8 cellular contexts compared by ENCODE assay signal in the genomic region with DNA sequence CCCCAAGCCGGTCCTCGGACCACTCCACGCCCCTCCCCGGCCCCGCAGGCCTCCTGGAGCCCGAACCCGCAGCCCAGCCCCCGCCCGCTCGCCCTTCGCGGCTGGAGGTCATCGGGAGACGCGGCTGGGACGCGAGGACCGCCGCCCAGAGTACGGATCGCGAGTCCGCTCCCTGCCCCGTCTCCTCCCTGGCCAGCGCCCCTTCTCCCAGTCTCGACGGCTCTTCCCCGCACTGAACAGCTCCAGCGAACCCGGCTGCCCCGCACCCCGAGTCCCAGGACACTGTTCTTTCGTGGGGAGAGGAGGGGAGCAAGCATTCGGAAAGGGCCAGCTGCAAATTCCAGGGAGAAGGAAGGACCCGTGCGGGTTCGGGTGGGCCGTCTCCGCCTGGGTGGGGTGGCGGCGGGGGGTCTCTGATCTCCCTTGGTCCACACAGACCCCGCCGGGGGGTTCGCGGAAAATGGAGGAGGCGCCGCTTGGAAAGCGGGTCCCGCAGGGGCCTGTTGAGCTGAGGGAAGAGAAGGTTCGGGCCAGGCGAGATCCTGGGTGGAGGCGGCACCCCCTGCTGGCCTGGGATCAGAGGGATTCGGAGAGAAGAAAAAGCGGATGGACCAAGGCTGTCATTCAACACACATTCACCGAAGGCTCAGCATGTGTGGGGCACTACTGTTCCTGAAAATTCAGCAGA. TPM values are rescaled to one million over a fixed set of nuclear protein-coding genes. Genes with fewer than 3 reads are reported as not detected.
DNase-seq lines count a peak whose midpoint lies in the region; ATAC-seq and TF ChIP-seq lines count a peak whose summit lies in the region.

No MANE protein-coding gene starts in this region.

- DNase-seq in AG10803 (ENCODE audit: low read depth) = peak; percentile 55
- DNase-seq in GM12865 (ENCODE audit: low read depth) = no peak
- peak; percentile 75 for DNase-seq in NCI-H748 (lab: John Stamatoyannopoulos, UW; ENCODE audit: unreplicated experiment)
- DNase-seq in astrocyte of the hippocampus (ENCODE audit: low read depth, low spot score) = peak; percentile 82
- no peak for DNase-seq in iPS DF 6.9 (ENCODE audit: low read depth, low spot score)
- peak; percentile 83 for DNase-seq in sigmoid colon
- DNase-seq in GM19240 (ENCODE audit: insufficient read length, low spot score) = no peak

- peaks cover 70% of the 10 kb centered on the region for H3K27me3 ChIP-seq in iPS DF 6.9 (ENCODE audit: control insufficient read depth, insufficient read depth, low read length)
- peaks cover 20 to 74% (median 34%) of the 10 kb centered on the region in 3 donors for H3K27me3 ChIP-seq in sigmoid colon

- WGBS in iPS DF 6.9 (ENCODE audit: insufficient coverage, insufficient read length) = no CpG with 5 or more reads among the region's 55 CpGs
- WGBS in sigmoid colon, 2 donors = 1 to 2% methylated on average over 55 of the region's 55 CpGs

- intact Hi-C loops in sigmoid colon (cut with DNase I) = loop anchor here (1.0 to 2.0 kb wide), 2 partner anchors 27 to 117 kb away; no protein-coding TSS in a partner anchor

- H3K9me3 ChIP-seq in iPS DF 6.9 (ENCODE audit: control insufficient read depth, insufficient read depth, low read length) (no peaks in the 10 kb centered on the region), sigmoid colon (no peaks in the 10 kb centered on the region)

- peaks cover 7% of the 10 kb centered on the region for H3K4me1 ChIP-seq in iPS DF 6.9 (ENCODE audit: control insufficient read depth, insufficient read depth, low read length)
- peaks cover 0 to 38% (median 38%) of the 10 kb centered on the region in 4 donors for H3K4me1 ChIP-seq in sigmoid colon

- no peak overlapping the region for H3K27ac ChIP-seq in iPS DF 6.9 (ENCODE audit: low read length)
- peak overlapping the region in 2 of 4 donors; percentile 19 to 20 for H3K27ac ChIP-seq in sigmoid colon

- no peak for TF ChIP-seq EP300 in sigmoid colon (IDR thresholded peaks at IDR 0.05)

- H3K4me3 ChIP-seq in AG10803 (ENCODE audit: low read length) (peak overlapping the region; percentile 50), GM12865 (ENCODE audit: low read depth, low read length) (no peak overlapping the region), iPS DF 6.9 (ENCODE audit: low read length) (peak overlapping the region; percentile 45; the same call in 1 of the 2 replicates), sigmoid colon (peak overlapping the region; percentile 21 to 55 (median 48))

- TF ChIP-seq CTCF in AG10803 (conservative IDR thresholded peaks at IDR 0.05; ENCODE audit: low read length) (peak; percentile 76), GM12865 (IDR thresholded peaks at IDR 0.05; ENCODE audit: insufficient read depth, low read depth, low read length, missing control alignments) (peak; percentile 7), sigmoid colon (IDR thresholded peaks at IDR 0.05) (peak; percentile 55 to 74 (median 60))

- no peak for TF ChIP-seq POLR2A in sigmoid colon (IDR thresholded peaks at IDR 0.05)

- H3K36me3 ChIP-seq in iPS DF 6.9 (ENCODE audit: control insufficient read depth, insufficient read depth, low read length) (no peaks in the 10 kb centered on the region; the same call in 1 of the 2 replicates), sigmoid colon (no peaks in the 10 kb centered on the region)

- no peak for ATAC-seq in GM19328 (IDR thresholded peaks at IDR 0.05; ENCODE audit: unreplicated experiment)

RNA-seq across cellular contexts. Expression of a gene that starts 0.6 kb away (rescaled TPM):
- under 1 TPM; 0.16 to 0.71 (median 0.48) TPM for total RNA-seq in sigmoid colon
- under 1 TPM in 2 of 3 donors, not detected in 1; under 0.01 to 0.69 TPM for polyA plus RNA-seq in sigmoid colon

RNA-seq across cellular contexts. Expression of a gene that starts 4.2 kb away (rescaled TPM):
- total RNA-seq in sigmoid colon = 10 to 100 TPM; 27.6 to 60.1 (median 38.8) TPM
- 10 to 100 TPM in 2 of 3 donors, 1 to 10 TPM in 1; 7.2 to 26.6 (median 12.0) TPM for polyA plus RNA-seq in sigmoid colon

RNA-seq across cellular contexts. Expression of a gene that starts 16.1 kb away (rescaled TPM):
- total RNA-seq in sigmoid colon = 10 to 100 TPM; 26.3 to 43.0 (median 32.9) TPM
- polyA plus RNA-seq in sigmoid colon = 10 to 100 TPM; 61.3 to 66.8 (median 63.3) TPM

RNA-seq across cellular contexts. Expression of a gene that starts 29.1 kb away (rescaled TPM):
- 10 to 100 TPM; 10.4 to 44.9 (median 24.8) TPM for total RNA-seq in sigmoid colon
- 1 to 10 TPM; 1.6 to 5.4 (median 5.1) TPM for polyA plus RNA-seq in sigmoid colon

Comparison
In these comparisons a context has a peak if more than half of its experiments do, and no peak if none do; other contexts are left out.
1. DNase-seq: peak in AG10803 (single experiment), NCI-H748 (single experiment), astrocyte of the hippocampus (single experiment) and sigmoid colon (single experiment); none in GM12865 (single experiment), iPS DF 6.9 (single experiment) and GM19240 (single experiment).
2. CTCF ChIP-seq: peak in every context shown above with its lines; median percentile 76 in AG10803; 60 in sigmoid colon; 7 in GM12865.